12 cellular contexts compared by ENCODE assay signal in the genomic region with DNA sequence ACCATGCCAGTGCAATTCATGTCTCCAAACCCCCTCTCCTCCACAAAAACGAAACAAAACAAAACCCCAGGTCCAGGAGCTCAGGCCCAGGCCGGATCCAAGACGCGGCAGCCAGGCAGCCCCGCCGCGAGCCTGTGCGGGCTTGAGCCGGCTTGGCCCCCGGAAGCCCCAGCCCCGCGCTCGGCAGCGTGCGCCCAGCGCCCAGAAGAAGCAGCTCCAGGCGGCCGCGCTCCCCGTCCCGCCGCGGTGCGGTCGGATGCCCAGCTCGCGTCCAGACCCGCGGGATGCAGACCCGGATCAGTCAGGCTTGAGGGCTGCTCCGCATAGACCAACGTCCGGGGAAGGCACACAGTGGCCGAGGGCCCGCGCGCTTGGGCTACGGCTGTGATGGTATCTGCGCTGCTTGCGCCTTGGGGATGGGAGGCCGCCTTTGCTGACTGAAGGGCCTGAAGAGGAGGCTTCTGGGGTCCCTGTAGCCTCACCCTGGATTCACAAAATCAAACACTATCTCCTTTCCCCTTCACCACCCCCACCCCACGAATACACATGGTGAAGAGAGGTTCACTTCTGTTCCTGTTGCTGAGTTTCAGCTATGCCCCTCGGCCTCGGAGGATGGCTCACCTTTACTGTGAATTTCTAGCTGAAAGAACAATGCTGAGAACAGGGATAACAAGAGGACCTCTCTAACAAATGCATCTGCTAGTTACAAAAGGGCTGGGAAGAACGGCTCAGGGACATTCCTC.
DNase-seq lines count a peak whose midpoint lies in the region; TF ChIP-seq lines count a peak whose summit lies in the region.
"Had no signal": no experiment of that assay in that cellular context is flagged by ENCODE, and none has a peak within 500 bp of the region (broad histone marks: within the 10 kb centered on the region; RNA-seq: fewer than 3 reads in every experiment).

No MANE protein-coding gene starts in this region.

- DNase-seq in Calu3 = peak; percentile 38
- DNase-seq in cardiac muscle cell (ENCODE audit: low read depth in 1 of 2, low spot score in 1 of 2) = peak; percentile 32 to 44
- DNase-seq in CD1c-positive myeloid dendritic cell (ENCODE audit: extremely low spot score) = no peak
- no peak for DNase-seq in activated T-cell treated with anti-CD3 and anti-CD28 coated beads, Interleukin-2, amount 50 U/mL, for 48 hours
- DNase-seq in foreskin melanocyte = no peak
- no peak for DNase-seq in COLO829 (ENCODE audit: low spot score)
- DNase-seq: activated naive CD4-positive, alpha-beta T cell treated with Interleukin-2 at 50 U/mL for 16 hours; NCI-H1436; stimulated activated naive CD8-positive, alpha-beta T cell treated with anti-CD3 and anti-CD28 coated beads, Interleukin-15, amount 100 ng/mL, for 72 hours had no signal

- peaks cover 10% of the 10 kb centered on the region for H3K4me1 Mint-ChIP-seq in Calu3 (ENCODE audit: low read depth, unreplicated experiment)

- H3K36me3 ChIP-seq in cardiac muscle cell (no peaks in the 10 kb centered on the region), rectal smooth muscle tissue (ENCODE audit: control insufficient read depth, insufficient read depth, low read length) (no peaks in the 10 kb centered on the region)

- H3K4me3 ChIP-seq in cardiac muscle cell = no peak overlapping the region
- H3K4me3 ChIP-seq in rectal smooth muscle tissue (ENCODE audit: low read length) = peak overlapping the region; percentile 8
- H3K4me3 ChIP-seq: SK-N-MC had no signal

- CTCF ChIA-PET in Calu3 (lab: Charles Lee) = interaction anchor here (0.7 kb wide), 1 partner anchor 188 kb away, joined by 3 read pairs; no protein-coding TSS in a partner anchor

- intact Hi-C loops in Calu3 (cut with micrococcal nuclease; ENCODE audit: unreplicated experiment) = no loop called here

- H3K27me3 ChIP-seq in cardiac muscle cell = peaks cover 100% of the 10 kb centered on the region
- H3K27me3 ChIP-seq in rectal smooth muscle tissue (ENCODE audit: control insufficient read depth, insufficient read depth, low read length) = peaks cover 76% of the 10 kb centered on the region

- no peak overlapping the region for H3K27ac Mint-ChIP-seq in Calu3 (ENCODE audit: unreplicated experiment)

- H3K4me1 ChIP-seq in cardiac muscle cell (ENCODE audit: low read depth) (peaks cover 4% of the 10 kb centered on the region), rectal smooth muscle tissue (ENCODE audit: control insufficient read depth, insufficient read depth, low read length) (peaks cover 4% of the 10 kb centered on the region)

- H3K27ac ChIP-seq in VCaP (peak overlapping the region; percentile 30), cardiac muscle cell (no peak overlapping the region), rectal smooth muscle tissue (ENCODE audit: low read depth, low read length) (no peak overlapping the region)
- H3K27ac ChIP-seq: SK-N-MC had no signal

- no peaks in the 10 kb centered on the region for H3K9me3 ChIP-seq in cardiac muscle cell (ENCODE audit: low read depth)

- peaks cover 4% of the 10 kb centered on the region for H3K36me3 Mint-ChIP-seq in Calu3 (ENCODE audit: insufficient read depth, unreplicated experiment)

- H3K4me3 Mint-ChIP-seq in Calu3 (ENCODE audit: low read depth, unreplicated experiment) = peak overlapping the region; percentile 46

- no peak for TF ChIP-seq CTCF in Calu3 (IDR thresholded peaks at IDR 0.05; ENCODE audit: unreplicated experiment)
- no peak for TF ChIP-seq CTCF in VCaP (conservative IDR thresholded peaks at IDR 0.05)
- TF ChIP-seq CTCF in cardiac muscle cell (IDR thresholded peaks at IDR 0.05; ENCODE audit: low read depth, low read length) = no peak

- no peak overlapping the region for H3K9ac ChIP-seq in rectal smooth muscle tissue (ENCODE audit: low read length)

- H3K9me3 Mint-ChIP-seq in Calu3 (ENCODE audit: low read depth, unreplicated experiment) = peaks cover 2% of the 10 kb centered on the region
- H3K9me3 Mint-ChIP-seq: stimulated activated naive CD8-positive, alpha-beta T cell treated with anti-CD3 and anti-CD28 coated beads, Interleukin-15, amount 100 ng/mL, for 72 hours had no signal

- no TSS peak for BruUV-seq in Calu3 (replicated peaks; lab: Mats Ljungman, UMichigan)

- peaks cover 92% of the 10 kb centered on the region for H3K27me3 Mint-ChIP-seq in Calu3 (ENCODE audit: unreplicated experiment)

Comparison
In these comparisons a context has a peak if more than half of its experiments do, and no peak if none do; other contexts are left out.
1. DNase-seq: peak in Calu3 (single experiment) and cardiac muscle cell (2 of 2); none in CD1c-positive myeloid dendritic cell (single experiment), activated T-cell treated with anti-CD3 and anti-CD28 coated beads, Interleukin-2, amount 50 U/mL, for 48 hours (0 of 2), foreskin melanocyte (single experiment) and COLO829 (single experiment).